Comparison of ENCODE assay signal across 15 cellular contexts in the genomic region with DNA sequence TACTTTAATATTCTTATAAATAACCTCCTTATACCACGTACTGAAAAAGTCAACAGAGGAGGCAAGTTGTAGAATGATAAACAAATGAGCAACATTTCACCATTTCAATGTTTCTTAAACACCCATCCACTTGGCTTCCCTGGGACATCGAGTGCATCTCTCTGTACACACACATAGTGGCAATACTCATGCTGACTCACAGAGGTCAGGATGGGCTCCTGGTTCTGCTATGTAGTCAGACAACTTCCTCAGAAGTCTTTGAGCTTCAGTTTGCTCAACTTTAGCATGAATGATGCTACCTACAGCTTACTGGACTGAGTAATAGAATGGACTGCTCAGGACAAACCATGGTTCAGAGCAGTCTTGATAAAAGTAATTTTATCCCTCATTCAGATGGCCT. TPM values are rescaled to one million over a fixed set of nuclear protein-coding genes. Genes with fewer than 3 reads are reported as not detected.
DNase-seq lines count a peak whose midpoint lies in the region; ATAC-seq, FAIRE-seq and TF ChIP-seq lines count a peak whose summit lies in the region.
"Had no signal": no experiment of that assay in that cellular context is flagged by ENCODE, and none has a peak within 500 bp of the region (broad histone marks: within the 10 kb centered on the region; RNA-seq: fewer than 3 reads in every experiment).

No MANE protein-coding gene starts in this region.

- no peaks in the 10 kb centered on the region for H3K4me1 ChIP-seq in CD8-positive, alpha-beta memory T cell (ENCODE audit: insufficient read depth, low read length)
- H3K4me1 ChIP-seq: suprapubic skin had no signal

- intact Hi-C loops in natural killer cell (cut with micrococcal nuclease), result no loop called here

- H3K27ac Mint-ChIP-seq in nephron (peak overlapping the region in 2 of 3 experiments; percentile 33 to 99), natural killer cell (no peak overlapping the region)
- H3K27ac Mint-ChIP-seq in CD8-positive, alpha-beta memory T cell, result no peak overlapping the region
- H3K27ac Mint-ChIP-seq: activated naive CD8-positive, alpha-beta T cell treated with anti-CD3 and anti-CD28 coated beads for 36 hours; CD8-positive, alpha-beta T cell; progenitor cell of endocrine pancreas; T-helper 1 cell treated with Interleukin-12 subunit alpha and Interleukin-12 subunit beta and Interleukin-4 antibody, amounts not matched to agents 30 μg/mL and 1 μg/mL, for 36 hours had no signal

- POLR2A ChIA-PET in CD8-positive, alpha-beta memory T cell (lab: Charles Lee), result no interaction called here

- no peak for TF ChIP-seq CTCF in bronchial epithelial cell (IDR thresholded peaks at IDR 0.05; ENCODE audit: insufficient read depth, low read length, severe bottlenecking)
- TF ChIP-seq CTCF in nephron (IDR thresholded peaks at IDR 0.05; ENCODE audit: unreplicated experiment in 3 of 3), result no peak
- TF ChIP-seq CTCF in natural killer cell (IDR thresholded peaks at IDR 0.05), result no peak

- FAIRE-seq in HTR-8/SVneo (lab: Jason Lieb, UNC) (peak; percentile 40), bronchial epithelial cell (lab: Jason Lieb, UNC) (no peak)
- FAIRE-seq: endometrium had no signal

- H3K36me3 Mint-ChIP-seq in nephron (ENCODE audit: low read depth), result no peaks in the 10 kb centered on the region
- no peaks in the 10 kb centered on the region for H3K36me3 Mint-ChIP-seq in natural killer cell
- no peaks in the 10 kb centered on the region for H3K36me3 Mint-ChIP-seq in CD8-positive, alpha-beta memory T cell
- H3K36me3 Mint-ChIP-seq: activated naive CD8-positive, alpha-beta T cell treated with anti-CD3 and anti-CD28 coated beads for 36 hours; CD8-positive, alpha-beta T cell had no signal

- no peak overlapping the region for H3K4me3 Mint-ChIP-seq in nephron
- H3K4me3 Mint-ChIP-seq in natural killer cell, result no peak overlapping the region
- no peak overlapping the region for H3K4me3 Mint-ChIP-seq in CD8-positive, alpha-beta memory T cell
- H3K4me3 Mint-ChIP-seq: activated naive CD8-positive, alpha-beta T cell treated with anti-CD3 and anti-CD28 coated beads for 36 hours; CD8-positive, alpha-beta T cell; T-helper 1 cell treated with Interleukin-12 subunit alpha and Interleukin-12 subunit beta and Interleukin-4 antibody, amounts not matched to agents 30 μg/mL and 1 μg/mL, for 36 hours had no signal

- H3K27ac ChIP-seq in CD8-positive, alpha-beta memory T cell (ENCODE audit: low read depth, low read length), result no peak overlapping the region
- H3K27ac ChIP-seq: suprapubic skin had no signal

- no peaks in the 10 kb centered on the region for H3K9me3 ChIP-seq in CD8-positive, alpha-beta memory T cell (ENCODE audit: low read length)
- H3K9me3 ChIP-seq: suprapubic skin had no signal

- H3K4me1 Mint-ChIP-seq in nephron (peaks cover 38% of the 10 kb centered on the region), natural killer cell (no peaks in the 10 kb centered on the region)
- H3K4me1 Mint-ChIP-seq in CD8-positive, alpha-beta memory T cell, result no peaks in the 10 kb centered on the region
- H3K4me1 Mint-ChIP-seq: activated naive CD8-positive, alpha-beta T cell treated with anti-CD3 and anti-CD28 coated beads for 36 hours had no signal

- no peak overlapping the region for H3K4me3 ChIP-seq in bronchial epithelial cell (ENCODE audit: low read depth, low read length)
- H3K4me3 ChIP-seq in CD8-positive, alpha-beta memory T cell (ENCODE audit: low read length), result no peak overlapping the region
- H3K4me3 ChIP-seq: suprapubic skin had no signal

- peak; percentile 66 for DNase-seq in ELR (ENCODE audit: low read depth)
- DNase-seq in HTR-8/SVneo (ENCODE audit: insufficient read length, low spot score), result no peak
- DNase-seq in bronchial epithelial cell (ENCODE audit: low read depth), result peak; percentile 71
- DNase-seq in natural killer cell, result no peak
- DNase-seq in CD8-positive, alpha-beta memory T cell, result no peak
- DNase-seq: activated naive CD8-positive, alpha-beta T cell treated with anti-CD3 and anti-CD28 coated beads for 36 hours; CD8-positive, alpha-beta T cell; central memory CD4-positive, alpha-beta T cell had no signal

- H3K27me3 Mint-ChIP-seq in nephron (ENCODE audit: low read depth), result no peaks in the 10 kb centered on the region
- no peaks in the 10 kb centered on the region for H3K27me3 Mint-ChIP-seq in natural killer cell (ENCODE audit: low read depth in 2 of 2)
- peaks cover 2 to 6% of the 10 kb centered on the region in 2 donors for H3K27me3 Mint-ChIP-seq in CD8-positive, alpha-beta memory T cell
- H3K27me3 Mint-ChIP-seq: progenitor cell of endocrine pancreas had no signal

- H3K36me3 ChIP-seq in bronchial epithelial cell (ENCODE audit: control insufficient read depth, insufficient read depth, low read length), result no peaks in the 10 kb centered on the region
- no peaks in the 10 kb centered on the region for H3K36me3 ChIP-seq in CD8-positive, alpha-beta memory T cell (ENCODE audit: insufficient read depth, low read length)
- H3K36me3 ChIP-seq: suprapubic skin had no signal

- CTCF ChIA-PET in CD8-positive, alpha-beta memory T cell (lab: Charles Lee), result no interaction called here

- ATAC-seq in natural killer cell (no peak), GM21423 (IDR thresholded peaks at IDR 0.05; ENCODE audit: unreplicated experiment) (no peak), HG03439 (IDR thresholded peaks at IDR 0.05; ENCODE audit: unreplicated experiment) (no peak)
- ATAC-seq: CD8-positive, alpha-beta T cell had no signal

- H3K9me3 Mint-ChIP-seq in nephron, result peaks cover 15% of the 10 kb centered on the region
- H3K9me3 Mint-ChIP-seq in natural killer cell, result no peaks in the 10 kb centered on the region
- no peaks in the 10 kb centered on the region for H3K9me3 Mint-ChIP-seq in CD8-positive, alpha-beta memory T cell
- H3K9me3 Mint-ChIP-seq: activated naive CD8-positive, alpha-beta T cell treated with anti-CD3 and anti-CD28 coated beads for 36 hours; CD8-positive, alpha-beta T cell; T-helper 1 cell treated with Interleukin-12 subunit alpha and Interleukin-12 subunit beta and Interleukin-4 antibody, amounts not matched to agents 30 μg/mL and 1 μg/mL, for 36 hours had no signal

- H3K27me3 ChIP-seq in bronchial epithelial cell (ENCODE audit: control insufficient read depth, insufficient read depth, low read length), result no peaks in the 10 kb centered on the region
- H3K27me3 ChIP-seq in CD8-positive, alpha-beta memory T cell (ENCODE audit: insufficient read depth, low read length, poor library complexity, severe bottlenecking), result no peaks in the 10 kb centered on the region
- H3K27me3 ChIP-seq: suprapubic skin had no signal

RNA-seq across cellular contexts. Expression of gene MAD2L1, which starts 56.9 kb away (rescaled TPM):
- 1.3 and 2.2 TPM in 2 replicates for total RNA-seq in bronchial epithelial cell
- 1 to 10 TPM; 1.5 to 4.1 (median 2.6) TPM for total RNA-seq in natural killer cell
- total RNA-seq in CD8-positive, alpha-beta memory T cell, result 10 to 100 TPM; 69.8 to 73.8 TPM
- 13.1 TPM for polyA plus RNA-seq in CD8-positive, alpha-beta memory T cell

Comparison
In these comparisons a context has a peak if more than half of its experiments do, and no peak if none do; other contexts are left out.
1. DNase-seq: peak in ELR (single experiment) and bronchial epithelial cell (single experiment); none in HTR-8/SVneo (single experiment), natural killer cell (single experiment) and CD8-positive, alpha-beta memory T cell (0 of 5).
2. H3K27ac Mint-ChIP-seq: peak in nephron (2 of 3); none in natural killer cell (0 of 2) and CD8-positive, alpha-beta memory T cell (0 of 8).
3. RNA of gene MAD2L1, which starts 56.9 kb away (total RNA-seq): 69.8 to 73.8 TPM in CD8-positive, alpha-beta memory T cell; 1.5 to 4.1 TPM in natural killer cell and 1.3 to 2.2 TPM in bronchial epithelial cell; every median in the first group is over 10 times any median in the second.